Comparison of ENCODE assay signal across 10 cellular contexts in the genomic region with DNA sequence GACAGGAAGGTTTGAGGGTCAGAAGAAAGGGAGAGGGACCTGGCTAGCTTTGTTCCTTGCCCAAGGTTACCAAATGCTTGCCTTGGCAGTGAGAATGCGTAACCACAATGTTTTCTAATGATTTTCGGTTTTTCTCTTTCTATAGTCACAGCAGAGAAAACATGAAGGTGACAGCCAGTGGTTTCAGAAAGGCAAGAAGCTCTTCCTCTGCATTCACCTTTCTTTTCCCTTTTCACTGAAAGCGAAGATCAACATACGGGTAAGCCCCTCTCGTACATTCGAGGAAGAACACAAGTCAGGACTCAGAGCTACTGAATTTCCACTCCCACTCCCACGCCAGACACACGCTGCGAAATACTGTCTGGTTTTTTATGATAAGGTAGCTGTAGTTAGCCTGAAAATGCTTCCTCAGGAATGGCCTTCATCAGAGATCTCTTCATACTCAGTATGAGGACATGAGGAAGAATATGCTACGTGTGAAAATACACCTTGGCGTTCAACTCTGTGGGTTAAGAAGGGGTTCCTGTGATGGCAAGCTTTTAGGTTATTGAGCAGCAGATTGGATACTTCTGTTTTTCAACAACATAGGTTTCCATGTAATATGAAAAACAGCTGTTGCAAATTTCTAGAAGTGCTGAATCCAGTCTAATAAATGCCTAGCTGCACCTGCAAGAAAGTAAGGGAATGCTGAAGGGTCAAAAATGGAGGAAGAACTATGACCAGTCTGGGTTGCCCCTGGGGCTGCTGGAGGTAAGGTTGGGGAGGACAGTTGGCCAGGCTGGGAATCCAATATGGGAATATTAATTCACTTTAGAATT. TPM values are rescaled to one million over a fixed set of nuclear protein-coding genes. Genes with fewer than 3 reads are reported as not detected.
DNase-seq lines count a peak whose midpoint lies in the region; ATAC-seq and TF ChIP-seq lines count a peak whose summit lies in the region.
"Had no signal": no experiment of that assay in that cellular context is flagged by ENCODE, and none has a peak within 500 bp of the region (broad histone marks: within the 10 kb centered on the region; RNA-seq: fewer than 3 reads in every experiment).

No MANE protein-coding gene starts in this region.

- H3K9me3 ChIP-seq in HAP-1, result no peaks in the 10 kb centered on the region

- peaks cover 6% of the 10 kb centered on the region for H3K27me3 Mint-ChIP-seq in activated T-helper 17 cell treated with anti-CD3 and anti-CD28 coated beads, Interleukin-2, amount 50 U/mL, for 72 hours

- H3K36me3 ChIP-seq in GM06990 (ENCODE audit: control insufficient read depth, insufficient read depth, low read length) (no peaks in the 10 kb centered on the region), HAP-1 (replicated peaks) (no peaks in the 10 kb centered on the region)

- H3K4me3 ChIP-seq in GM06990 (replicated peaks; ENCODE audit: low read depth, low read length), result no peak overlapping the region
- H3K4me3 ChIP-seq in HAP-1, result no peak overlapping the region

- H3K4me1 Mint-ChIP-seq in activated T-helper 17 cell treated with anti-CD3 and anti-CD28 coated beads, Interleukin-2, amount 50 U/mL, for 72 hours, result peaks cover 32% of the 10 kb centered on the region
- H3K4me1 Mint-ChIP-seq: mesothelial cell of epicardium had no signal

- in situ Hi-C loops in GM13977 (cut with MboI; ENCODE audit: low pct_unique_long_range_greater_than_20kb, low sequenced_read_pairs, unreplicated experiment), result no loop called here
- in situ Hi-C loops in HAP-1 (cut with MboI; ENCODE audit: low sequenced_read_pairs), result no loop called here

- DNase-seq in GM06990 (ENCODE audit: extremely low read depth, insufficient read length) (peak; percentile 62), GM19240 (ENCODE audit: insufficient read length, low spot score) (peak; percentile 30), GM13977 (ENCODE audit: low spot score) (no peak), putamen (ENCODE audit: low spot score) (no peak), NCI-H524 treated with DMSO at 0.1 percent for 48 hours (lab: John Stamatoyannopoulos, UW) (no peak), HAP-1 (ENCODE audit: low spot score in 2 of 2) (no peak)
- DNase-seq: erythroblast had no signal

- H3K36me3 Mint-ChIP-seq in activated T-helper 17 cell treated with anti-CD3 and anti-CD28 coated beads, Interleukin-2, amount 50 U/mL, for 72 hours (ENCODE audit: low read depth), result no peaks in the 10 kb centered on the region
- H3K36me3 Mint-ChIP-seq: mesothelial cell of epicardium had no signal

- H3K27me3 ChIP-seq in GM06990 (replicated peaks; ENCODE audit: control insufficient read depth, insufficient read depth, low read length) (no peaks in the 10 kb centered on the region), HAP-1 (ENCODE audit: low read depth) (no peaks in the 10 kb centered on the region; the same call in 1 of the 2 replicates)

- H3K27ac Mint-ChIP-seq in activated T-helper 17 cell treated with anti-CD3 and anti-CD28 coated beads, Interleukin-2, amount 50 U/mL, for 72 hours, result peak overlapping the region; percentile 73
- H3K27ac Mint-ChIP-seq: mesothelial cell of epicardium had no signal

- H3K4me3 Mint-ChIP-seq in activated T-helper 17 cell treated with anti-CD3 and anti-CD28 coated beads, Interleukin-2, amount 50 U/mL, for 72 hours, result peak overlapping the region; percentile 72
- H3K4me3 Mint-ChIP-seq: mesothelial cell of epicardium had no signal

- H3K4me1 ChIP-seq in HAP-1, result no peaks in the 10 kb centered on the region

- no peak for TF ChIP-seq CTCF in GM06990 (IDR thresholded peaks at IDR 0.05; ENCODE audit: insufficient read depth, low read length, poor library complexity, severe bottlenecking)
- no peak for TF ChIP-seq CTCF in GM13977 (IDR thresholded peaks at IDR 0.05; ENCODE audit: extremely low read depth, insufficient read depth, missing control alignments)

- H3K9me3 Mint-ChIP-seq in activated T-helper 17 cell treated with anti-CD3 and anti-CD28 coated beads, Interleukin-2, amount 50 U/mL, for 72 hours, result peaks cover 7% of the 10 kb centered on the region

- ATAC-seq in HG03025 (IDR thresholded peaks at IDR 0.05; ENCODE audit: low FRiP score, unreplicated experiment), result peak; percentile 62
- peak; percentile 78 for ATAC-seq in activated T-helper 17 cell treated with anti-CD3 and anti-CD28 coated beads, Interleukin-2, amount 50 U/mL, for 72 hours (replicated peaks)

RNA-seq across cellular contexts. Expression of gene CD83, which starts 7.4 kb away (rescaled TPM):
- 10 to 100 TPM; 12.3 to 14.9 TPM for total RNA-seq in activated T-helper 17 cell treated with anti-CD3 and anti-CD28 coated beads, Interleukin-2, amount 50 U/mL, for 72 hours

Comparison
In these comparisons a context has a peak if more than half of its experiments do, and no peak if none do; other contexts are left out.
1. DNase-seq: peak in GM06990 (single experiment) and GM19240 (single experiment); none in GM13977 (single experiment), putamen (single experiment), NCI-H524 treated with DMSO at 0.1 percent for 48 hours (single experiment) and HAP-1 (0 of 2).